Comparison of ENCODE assay signal across 8 cellular contexts in the genomic region with DNA sequence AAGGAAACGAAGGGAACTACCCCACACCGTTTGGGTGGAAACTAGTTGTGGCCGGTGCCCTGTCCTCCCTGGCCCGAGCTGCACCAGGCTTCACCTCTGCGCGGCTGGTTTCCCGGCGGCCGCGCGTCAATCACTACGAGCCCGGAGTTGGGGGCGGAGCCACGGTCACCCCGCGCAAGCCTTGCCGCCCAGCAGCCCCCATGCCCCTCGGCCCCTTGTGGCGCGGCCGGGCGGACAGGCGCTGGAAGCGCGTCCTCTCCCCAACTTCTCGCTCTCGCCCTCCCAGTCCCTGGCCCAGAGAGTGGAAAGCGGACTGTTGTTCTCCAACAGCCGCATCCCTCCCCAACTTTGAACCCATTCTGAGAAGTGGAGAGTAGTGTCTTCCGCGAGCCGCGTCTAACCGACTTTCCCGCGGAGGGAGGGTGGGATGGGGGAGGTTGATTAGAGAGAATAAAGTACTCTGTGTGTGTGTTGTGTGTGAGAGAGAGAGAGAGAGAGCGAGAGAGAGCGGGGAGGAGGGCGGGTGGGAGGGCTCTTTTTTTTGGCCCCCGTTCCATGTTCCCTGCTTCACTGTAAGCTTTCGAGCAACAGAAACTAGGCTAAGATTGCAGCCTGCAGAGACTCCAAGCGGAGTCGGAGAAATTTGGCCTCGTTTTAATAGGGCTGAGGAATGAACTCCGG. TPM values are rescaled to one million over a fixed set of nuclear protein-coding genes. Genes with fewer than 3 reads are reported as not detected.
DNase-seq lines count a peak whose midpoint lies in the region; ATAC-seq and TF ChIP-seq lines count a peak whose summit lies in the region.

No MANE protein-coding gene starts in this region.

- peak overlapping the region; percentile 85 for H3K4me3 Mint-ChIP-seq in activated CD4-positive, alpha-beta T cell treated with anti-CD3 and anti-CD28 coated beads, Interleukin-2, amount 10 ng/mL, durations not matched to agents 7 days and 5 days
- peak overlapping the region; percentile 96 to 98 (median 98) for H3K4me3 Mint-ChIP-seq in nephron

- H3K36me3 Mint-ChIP-seq in activated CD4-positive, alpha-beta T cell treated with anti-CD3 and anti-CD28 coated beads, Interleukin-2, amount 10 ng/mL, durations not matched to agents 7 days and 5 days (ENCODE audit: low read depth), result peaks cover 10% of the 10 kb centered on the region
- peaks cover 36% of the 10 kb centered on the region for H3K36me3 Mint-ChIP-seq in nephron (ENCODE audit: low read depth)

- peak; percentile 46 for ATAC-seq in HG02571 (IDR thresholded peaks at IDR 0.05; ENCODE audit: unreplicated experiment)

- TF ChIP-seq CTCF in WI38 (IDR thresholded peaks at IDR 0.05; ENCODE audit: low read depth, low read length) (no peak), fibroblast of pulmonary artery (IDR thresholded peaks at IDR 0.05; ENCODE audit: low read length, missing control alignments) (no peak), nephron (IDR thresholded peaks at IDR 0.05; ENCODE audit: unreplicated experiment in 3 of 3) (no peak)

- H3K27ac Mint-ChIP-seq in activated CD4-positive, alpha-beta T cell treated with anti-CD3 and anti-CD28 coated beads, Interleukin-2, amount 10 ng/mL, durations not matched to agents 7 days and 5 days, result peak overlapping the region; percentile 19
- H3K27ac Mint-ChIP-seq in nephron, result peak overlapping the region; percentile 98 to 100 (median 100)

- peaks cover 26% of the 10 kb centered on the region for H3K4me1 Mint-ChIP-seq in activated CD4-positive, alpha-beta T cell treated with anti-CD3 and anti-CD28 coated beads, Interleukin-2, amount 10 ng/mL, durations not matched to agents 7 days and 5 days
- H3K4me1 Mint-ChIP-seq in nephron, result peaks cover 35% of the 10 kb centered on the region

- no peaks in the 10 kb centered on the region for H3K9me3 Mint-ChIP-seq in activated CD4-positive, alpha-beta T cell treated with anti-CD3 and anti-CD28 coated beads, Interleukin-2, amount 10 ng/mL, durations not matched to agents 7 days and 5 days
- H3K9me3 Mint-ChIP-seq in nephron, result peaks cover 6% of the 10 kb centered on the region

- POLR2A ChIA-PET in activated CD4-positive, alpha-beta T cell treated with anti-CD3 and anti-CD28 coated beads, Interleukin-2, amount 10 ng/mL, durations not matched to agents 7 days and 5 days (lab: Charles Lee), result interaction anchor here (0.7 kb wide), 1 partner anchor 11 kb away, joined by 4 read pairs; no protein-coding TSS in a partner anchor

- no peak for DNase-seq in activated CD4-positive, alpha-beta T cell treated with anti-CD3 and anti-CD28 coated beads, Interleukin-2, amount 10 ng/mL, durations not matched to agents 7 days and 5 days
- no peak for DNase-seq in activated CD4-positive, alpha-beta T cell treated with anti-CD3 and anti-CD28 coated beads for 4 hours
- DNase-seq in NCI-H2081 (lab: John Stamatoyannopoulos, UW) (peak; percentile 77 to 85), fibroblast of pulmonary artery (ENCODE audit: low read depth) (peak; percentile 86), inferior parietal cortex (ENCODE audit: extremely low spot score) (no peak)

- H3K4me3 ChIP-seq in WI38 (ENCODE audit: low read depth, low read length) (peak overlapping the region; percentile 91), fibroblast of pulmonary artery (replicated peaks; ENCODE audit: low read depth, low read length) (peak overlapping the region; percentile 86)

- CTCF ChIA-PET in activated CD4-positive, alpha-beta T cell treated with anti-CD3 and anti-CD28 coated beads, Interleukin-2, amount 10 ng/mL, durations not matched to agents 7 days and 5 days (lab: Charles Lee), result no interaction called here

- H3K27me3 Mint-ChIP-seq in activated CD4-positive, alpha-beta T cell treated with anti-CD3 and anti-CD28 coated beads, Interleukin-2, amount 10 ng/mL, durations not matched to agents 7 days and 5 days, result peaks cover 91% of the 10 kb centered on the region
- H3K27me3 Mint-ChIP-seq in nephron (ENCODE audit: low read depth), result peaks cover 74% of the 10 kb centered on the region

RNA-seq across cellular contexts. Expression of gene MEIS2, which starts 1.4 kb away (rescaled TPM):
- not detected for total RNA-seq in activated CD4-positive, alpha-beta T cell treated with anti-CD3 and anti-CD28 coated beads, Interleukin-2, amount 10 ng/mL, durations not matched to agents 7 days and 5 days

Comparison
In these comparisons a context has a peak if more than half of its experiments do, and no peak if none do; other contexts are left out.
1. DNase-seq: peak in NCI-H2081 (2 of 2) and fibroblast of pulmonary artery (single experiment); none in activated CD4-positive, alpha-beta T cell treated with anti-CD3 and anti-CD28 coated beads, Interleukin-2, amount 10 ng/mL, durations not matched to agents 7 days and 5 days (single experiment), activated CD4-positive, alpha-beta T cell treated with anti-CD3 and anti-CD28 coated beads for 4 hours (0 of 2) and inferior parietal cortex (single experiment).